ENCODE assay signal across 1 cellular context in genomic region chr2:43945439-43945838, GRCh38.
TF ChIP-seq lines count a peak whose summit lies in the region.

No MANE protein-coding gene starts in this region.

TF ChIP-seq in WTC11, 78 proteins besides CTCF, POLR2A, EP300 and RAD21 (continued from another document):
- TF ChIP-seq ZNF281 (CRISPR knock-in tag; IDR thresholded peaks at IDR 0.05), result no peak
- no peak for TF ChIP-seq IRF2 (CRISPR knock-in tag; IDR thresholded peaks at IDR 0.05; ENCODE audit: borderline replicate concordance, low read depth)
- no peak for TF ChIP-seq NFATC4 (CRISPR knock-in tag; IDR thresholded peaks at IDR 0.05)
- TF ChIP-seq, protein P1, sequence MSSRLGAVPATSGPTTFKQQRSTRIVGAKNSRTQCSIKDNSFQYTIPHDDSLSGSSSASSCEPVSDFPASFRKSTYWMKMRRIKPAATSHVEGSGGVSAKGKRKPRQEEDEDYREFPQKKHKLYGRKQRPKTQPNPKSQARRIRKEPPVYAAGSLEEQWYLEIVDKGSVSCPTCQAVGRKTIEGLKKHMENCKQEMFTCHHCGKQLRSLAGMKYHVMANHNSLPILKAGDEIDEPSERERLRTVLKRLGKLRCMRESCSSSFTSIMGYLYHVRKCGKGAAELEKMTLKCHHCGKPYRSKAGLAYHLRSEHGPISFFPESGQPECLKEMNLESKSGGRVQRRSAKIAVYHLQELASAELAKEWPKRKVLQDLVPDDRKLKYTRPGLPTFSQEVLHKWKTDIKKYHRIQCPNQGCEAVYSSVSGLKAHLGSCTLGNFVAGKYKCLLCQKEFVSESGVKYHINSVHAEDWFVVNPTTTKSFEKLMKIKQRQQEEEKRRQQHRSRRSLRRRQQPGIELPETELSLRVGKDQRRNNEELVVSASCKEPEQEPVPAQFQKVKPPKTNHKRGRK (CRISPR knock-in tag; IDR thresholded peaks at IDR 0.05; ENCODE audit: borderline replicate concordance), result no peak
- TF ChIP-seq TCF7 (CRISPR knock-in tag; IDR thresholded peaks at IDR 0.05; ENCODE audit: low read depth), result no peak
- TF ChIP-seq E2F1 (CRISPR knock-in tag; IDR thresholded peaks at IDR 0.05), result no peak
- no peak for TF ChIP-seq ZBTB43 (CRISPR knock-in tag; IDR thresholded peaks at IDR 0.05)
- TF ChIP-seq, protein P2, sequence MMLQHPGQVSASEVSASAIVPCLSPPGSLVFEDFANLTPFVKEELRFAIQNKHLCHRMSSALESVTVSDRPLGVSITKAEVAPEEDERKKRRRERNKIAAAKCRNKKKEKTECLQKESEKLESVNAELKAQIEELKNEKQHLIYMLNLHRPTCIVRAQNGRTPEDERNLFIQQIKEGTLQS (CRISPR knock-in tag; conservative IDR thresholded peaks at IDR 0.05), result no peak
- TF ChIP-seq SMAD4 (CRISPR knock-in tag; IDR thresholded peaks at IDR 0.05), result no peak
- TF ChIP-seq, protein P3, sequence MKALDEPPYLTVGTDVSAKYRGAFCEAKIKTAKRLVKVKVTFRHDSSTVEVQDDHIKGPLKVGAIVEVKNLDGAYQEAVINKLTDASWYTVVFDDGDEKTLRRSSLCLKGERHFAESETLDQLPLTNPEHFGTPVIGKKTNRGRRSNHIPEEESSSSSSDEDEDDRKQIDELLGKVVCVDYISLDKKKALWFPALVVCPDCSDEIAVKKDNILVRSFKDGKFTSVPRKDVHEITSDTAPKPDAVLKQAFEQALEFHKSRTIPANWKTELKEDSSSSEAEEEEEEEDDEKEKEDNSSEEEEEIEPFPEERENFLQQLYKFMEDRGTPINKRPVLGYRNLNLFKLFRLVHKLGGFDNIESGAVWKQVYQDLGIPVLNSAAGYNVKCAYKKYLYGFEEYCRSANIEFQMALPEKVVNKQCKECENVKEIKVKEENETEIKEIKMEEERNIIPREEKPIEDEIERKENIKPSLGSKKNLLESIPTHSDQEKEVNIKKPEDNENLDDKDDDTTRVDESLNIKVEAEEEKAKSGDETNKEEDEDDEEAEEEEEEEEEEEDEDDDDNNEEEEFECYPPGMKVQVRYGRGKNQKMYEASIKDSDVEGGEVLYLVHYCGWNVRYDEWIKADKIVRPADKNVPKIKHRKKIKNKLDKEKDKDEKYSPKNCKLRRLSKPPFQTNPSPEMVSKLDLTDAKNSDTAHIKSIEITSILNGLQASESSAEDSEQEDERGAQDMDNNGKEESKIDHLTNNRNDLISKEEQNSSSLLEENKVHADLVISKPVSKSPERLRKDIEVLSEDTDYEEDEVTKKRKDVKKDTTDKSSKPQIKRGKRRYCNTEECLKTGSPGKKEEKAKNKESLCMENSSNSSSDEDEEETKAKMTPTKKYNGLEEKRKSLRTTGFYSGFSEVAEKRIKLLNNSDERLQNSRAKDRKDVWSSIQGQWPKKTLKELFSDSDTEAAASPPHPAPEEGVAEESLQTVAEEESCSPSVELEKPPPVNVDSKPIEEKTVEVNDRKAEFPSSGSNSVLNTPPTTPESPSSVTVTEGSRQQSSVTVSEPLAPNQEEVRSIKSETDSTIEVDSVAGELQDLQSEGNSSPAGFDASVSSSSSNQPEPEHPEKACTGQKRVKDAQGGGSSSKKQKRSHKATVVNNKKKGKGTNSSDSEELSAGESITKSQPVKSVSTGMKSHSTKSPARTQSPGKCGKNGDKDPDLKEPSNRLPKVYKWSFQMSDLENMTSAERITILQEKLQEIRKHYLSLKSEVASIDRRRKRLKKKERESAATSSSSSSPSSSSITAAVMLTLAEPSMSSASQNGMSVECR (CRISPR knock-in tag; IDR thresholded peaks at IDR 0.05; ENCODE audit: borderline replicate concordance), result no peak
- no peak for TF ChIP-seq ETV6 (CRISPR knock-in tag; IDR thresholded peaks at IDR 0.05)
- TF ChIP-seq AFF4 (CRISPR knock-in tag; IDR thresholded peaks at IDR 0.05; ENCODE audit: borderline replicate concordance), result no peak
- no peak for TF ChIP-seq ZNF232 (CRISPR knock-in tag; IDR thresholded peaks at IDR 0.05)
- no peak for TF ChIP-seq ZNF263 (CRISPR knock-in tag; IDR thresholded peaks at IDR 0.05; ENCODE audit: low read depth)
